Comparison of ENCODE assay signal across 8 cellular contexts in genomic region chr5:172764861-172765765, GRCh38. TPM values are rescaled to one million over a fixed set of nuclear protein-coding genes. Genes with fewer than 3 reads are reported as not detected.
DNase-seq lines count a peak whose midpoint lies in the region; ATAC-seq, FAIRE-seq and TF ChIP-seq lines count a peak whose summit lies in the region.

No MANE protein-coding gene starts in this region.

- peak overlapping the region; percentile 91 for H3K9ac ChIP-seq in mammary epithelial cell (ENCODE audit: insufficient read depth, low read length)

- H3K36me3 ChIP-seq in WERI-Rb-1 (peaks cover 24% of the 10 kb centered on the region), mammary epithelial cell (ENCODE audit: insufficient read depth, low read length) (no peaks in the 10 kb centered on the region), small intestine (ENCODE audit: control insufficient read depth in 2 of 2, insufficient read depth in 2 of 2, low read length in 2 of 2) (peaks cover 5 to 18% of the 10 kb centered on the region in 2 donors)

- H3K79me2 ChIP-seq in mammary epithelial cell (ENCODE audit: insufficient read depth, low read length), result peaks cover 23% of the 10 kb centered on the region

- TF ChIP-seq CTCF in AG04450 (IDR thresholded peaks at IDR 0.05; ENCODE audit: low read depth, low read length) (no peak), WERI-Rb-1 (IDR thresholded peaks at IDR 0.05; ENCODE audit: low read depth, low read length) (no peak), mammary epithelial cell (conservative IDR thresholded peaks at IDR 0.05 in 1 of 2, IDR thresholded peaks at IDR 0.05 in 1 of 2; ENCODE audit: extremely low read depth in 1 of 2, insufficient read depth in 1 of 2, low read depth in 1 of 2, low read length in 2 of 2) (no peak)

- in situ Hi-C loops in mammary epithelial cell (cut with MboI; ENCODE audit: low sequenced_read_pairs in 2 of 2), result no loop called here

- dilution Hi-C loops in mammary epithelial cell (cut with HindIII; ENCODE audit: low sequenced_read_pairs), result no loop called here

- ATAC-seq in GM18873 (IDR thresholded peaks at IDR 0.05; ENCODE audit: low FRiP score, unreplicated experiment) (peak; percentile 67), HG03139 (IDR thresholded peaks at IDR 0.05; ENCODE audit: unreplicated experiment) (peak; percentile 87)

- intact Hi-C loops in mammary epithelial cell (cut with micrococcal nuclease), result loop anchor here (1.0 kb wide), 6 partner anchors 25 to 167 kb away; no protein-coding TSS in a partner anchor

- peak overlapping the region; percentile 46 for H2AFZ ChIP-seq in mammary epithelial cell (ENCODE audit: low read depth, low read length)

- H3K4me3 ChIP-seq in AG04450 (ENCODE audit: low read depth, low read length) (peak overlapping the region; percentile 100), WERI-Rb-1 (ENCODE audit: low read depth, low read length) (peak overlapping the region; percentile 55), mammary epithelial cell (replicated peaks in 1 of 3; ENCODE audit: insufficient read depth in 1 of 3, low read depth in 2 of 3, low read length in 3 of 3) (peak overlapping the region; percentile 16 to 52 (median 38)), small intestine (ENCODE audit: low read depth in 1 of 2, low read length in 2 of 2) (peak overlapping the region in 1 of 2 donors; percentile 17)

- no peak for FAIRE-seq in small intestine (lab: Jason Lieb, UNC)

- H3K9me3 ChIP-seq in AG04450 (ENCODE audit: control insufficient read depth, insufficient read depth, low read length) (peaks cover 11% of the 10 kb centered on the region), WERI-Rb-1 (ENCODE audit: severe bottlenecking) (no peaks in the 10 kb centered on the region), mammary epithelial cell (replicated peaks; ENCODE audit: insufficient read depth, low read length) (no peaks in the 10 kb centered on the region), small intestine (ENCODE audit: control insufficient read depth, low read depth) (no peaks in the 10 kb centered on the region)

- CTCF ChIA-PET in AG04450 (lab: Charles Lee), result interaction anchor here (0.6 to 3.4 kb wide), 7 partner anchors 21 to 168 kb away, joined by 3 to 12 read pairs (median 9); no protein-coding TSS in a partner anchor
- CTCF ChIA-PET in mammary epithelial cell (lab: Charles Lee; ENCODE audit: low non-redundant PET), result interaction anchor here (0.6 to 0.7 kb wide), 2 partner anchors 13 to 58 kb away, joined by 4 to 17 read pairs; no protein-coding TSS in a partner anchor

- no peaks in the 10 kb centered on the region for H4K20me1 ChIP-seq in mammary epithelial cell (ENCODE audit: insufficient read depth, low read length)

- DNase-seq in AG04450 (ENCODE audit: low read depth, low spot score), result peak; percentile 97
- DNase-seq in NCI-H2196 treated with DMSO at 0.1 percent for 48 hours (lab: John Stamatoyannopoulos, UW; ENCODE audit: unreplicated experiment), result peak; percentile 98
- peak; percentile 97 for DNase-seq in WERI-Rb-1
- peak; percentile 99 for DNase-seq in mammary epithelial cell
- DNase-seq in iPS-NIHi7 (ENCODE audit: extremely low spot score), result peak; percentile 90
- peak; percentile 100 for DNase-seq in small intestine

- POLR2A ChIA-PET in AG04450 (lab: Yijun Ruan, JAX), result interaction anchor here (0.6 to 2.0 kb wide), 15 partner anchors 13 to 1149 kb away, joined by 3 to 15 read pairs (median 4); partner anchors contain the start of gene RPL26L1

- no TSS peak for BruUV-seq in mammary epithelial cell (replicated peaks; lab: Mats Ljungman, UMichigan)

- H3K27ac ChIP-seq in AG04450 (ENCODE audit: low read depth, low read length), result peak overlapping the region; percentile 65
- peak overlapping the region; percentile 71 for H3K27ac ChIP-seq in WERI-Rb-1
- peak overlapping the region; percentile 95 for H3K27ac ChIP-seq in mammary epithelial cell (ENCODE audit: insufficient read depth, low read depth, low read length)
- H3K27ac ChIP-seq in small intestine (ENCODE audit: low read depth in 1 of 2, low read length in 1 of 2), result peak overlapping the region; percentile 88 to 96

- H3K27me3 ChIP-seq in AG04450 (ENCODE audit: control insufficient read depth, insufficient read depth, low read length), result no peaks in the 10 kb centered on the region
- no peaks in the 10 kb centered on the region for H3K27me3 ChIP-seq in WERI-Rb-1 (ENCODE audit: insufficient read depth, low read depth, severe bottlenecking)
- no peaks in the 10 kb centered on the region for H3K27me3 ChIP-seq in mammary epithelial cell (ENCODE audit: insufficient read depth, low read length)
- H3K27me3 ChIP-seq in small intestine (ENCODE audit: control insufficient read depth in 2 of 2, insufficient read depth in 2 of 2, low read length in 2 of 2), result no peaks in the 10 kb centered on the region

- H3K4me1 ChIP-seq in mammary epithelial cell (ENCODE audit: insufficient read depth, low read length), result peaks cover 42% of the 10 kb centered on the region
- peaks cover 0 to 2% of the 10 kb centered on the region in 2 donors for H3K4me1 ChIP-seq in small intestine (ENCODE audit: control insufficient read depth in 2 of 2, insufficient read depth in 1 of 2, low read depth in 1 of 2, low read length in 1 of 2)

- WGBS in mammary epithelial cell (ENCODE audit: low coverage, missing lambda C conversion rate), result 11% methylated on average over 20 of the region's 24 CpGs
- WGBS in small intestine, 3 donors, result 5 to 8% (median 6%) methylated on average over 24 of the region's 24 CpGs

- H3K4me2 ChIP-seq in mammary epithelial cell (ENCODE audit: insufficient read depth, low read depth, low read length), result peak overlapping the region; percentile 80

RNA-seq across cellular contexts. Expression of gene DUSP1, which starts 5.9 kb away (rescaled TPM):
- polyA plus RNA-seq in AG04450 (2011; rRNA removed), result 98.8 and 147 TPM in 2 replicates
- polyA minus RNA-seq in AG04450 (2011; rRNA and poly(A)+ RNA removed), result 187 and 265 TPM in 2 replicates
- total RNA-seq in mammary epithelial cell, result 10 to 100 TPM; 20.7 to 28.8 TPM
- polyA plus RNA-seq in mammary epithelial cell, result 19.1 TPM
- polyA minus RNA-seq in mammary epithelial cell, result 22.7 TPM
- 100 to 1,000 TPM in 1 of 3 donors, 10 to 100 TPM in 2; 64.4 to 216 (median 65.4) TPM for polyA plus RNA-seq in small intestine
